17 cellular contexts compared by ENCODE assay signal in the genomic region with DNA sequence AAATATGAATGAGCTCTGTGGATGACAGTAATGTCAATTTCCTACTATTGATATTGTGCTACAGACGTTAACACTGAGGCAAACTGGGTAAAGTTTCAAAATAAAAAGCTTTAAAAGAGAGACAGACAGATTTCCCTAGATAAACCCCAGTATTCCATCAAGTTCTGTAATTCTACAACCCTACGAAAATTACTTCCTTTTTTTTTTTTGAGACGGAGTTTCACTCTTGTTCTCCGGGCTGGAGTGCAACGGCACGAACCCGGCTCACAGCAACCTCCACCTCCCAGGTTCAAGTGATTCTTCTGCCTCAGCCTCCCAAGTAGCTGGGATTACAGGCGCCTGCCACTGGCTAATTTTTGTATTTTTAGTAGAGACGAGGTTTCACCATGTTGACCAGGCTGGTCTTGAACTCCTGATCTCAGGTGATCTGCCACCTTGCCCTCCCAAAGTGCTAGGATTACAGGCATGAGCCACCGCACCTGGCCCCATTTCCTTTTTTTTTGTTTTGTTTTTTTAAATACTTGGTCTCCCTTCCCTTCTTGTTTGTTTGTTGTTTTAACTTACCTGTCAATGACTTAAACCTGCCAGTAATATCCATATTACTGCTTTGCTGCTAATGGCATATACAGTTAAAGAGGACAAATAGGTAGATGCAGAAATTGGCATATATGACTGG. TPM values are rescaled to one million over a fixed set of nuclear protein-coding genes. Genes with fewer than 3 reads are reported as not detected.
A peak's percentile ranks its signal among the peaks of the same experiment; 100 is the strongest.
DNase-seq lines count a peak whose midpoint lies in the region; ATAC-seq and TF ChIP-seq lines count a peak whose summit lies in the region.
"Had no signal": no experiment of that assay in that cellular context is flagged by ENCODE, and none has a peak within 500 bp of the region (broad histone marks: within the 10 kb centered on the region; RNA-seq: fewer than 3 reads in every experiment).

No MANE protein-coding gene starts in this region.

- H3K9me3 ChIP-seq in Caco-2 (no peaks in the 10 kb centered on the region), SU-DHL-6 (ENCODE audit: insufficient read depth, low read length) (no peaks in the 10 kb centered on the region), PC-9 (ENCODE audit: insufficient read depth, low read depth) (0 out of 2 replicates have a peak, but pooled peaks cover 6% of the 10 kb centered on the region)
- H3K9me3 ChIP-seq: body of pancreas, esophagus muscularis mucosa, SK-N-SH, testis had no signal

- intact Hi-C loops in Caco-2 (cut with micrococcal nuclease; ENCODE audit: unreplicated experiment), result no loop called here
- intact Hi-C loops in PC-9 (cut with micrococcal nuclease; ENCODE audit: unreplicated experiment), result no loop called here

- no peaks in the 10 kb centered on the region for H4K20me1 ChIP-seq in SU-DHL-6 (ENCODE audit: low read depth, low read length)
- no peaks in the 10 kb centered on the region for H4K20me1 ChIP-seq in PC-9 (ENCODE audit: insufficient read depth)

- H3K27ac ChIP-seq in SU-DHL-6 (ENCODE audit: low read depth, low read length), result peak overlapping the region; percentile 77
- no peak overlapping the region for H3K27ac ChIP-seq in PC-9
- H3K27ac ChIP-seq: body of pancreas, esophagus muscularis mucosa, testis had no signal

- no peaks in the 10 kb centered on the region for H3K9me2 ChIP-seq in SU-DHL-6 (replicated peaks; ENCODE audit: insufficient read depth, low read length)
- H3K9me2 ChIP-seq in PC-9 (ENCODE audit: insufficient read depth), result no peaks in the 10 kb centered on the region
- H3K9me2 ChIP-seq: SK-N-SH had no signal

- H3K4me2 ChIP-seq in SU-DHL-6 (ENCODE audit: low read depth, low read length, poor library complexity, severe bottlenecking) (peak overlapping the region; percentile 78), PC-9 (no peak overlapping the region)
- H3K4me2 ChIP-seq: SK-N-SH had no signal

- CTCF ChIA-PET in Caco-2 (lab: Charles Lee), result no interaction called here
- CTCF ChIA-PET in PC-9 (lab: Charles Lee), result no interaction called here

- H3K9ac ChIP-seq in SU-DHL-6 (ENCODE audit: low read length), result peak overlapping the region; percentile 29
- H3K9ac ChIP-seq: SK-N-SH had no signal

- POLR2A ChIA-PET in Caco-2 (lab: Charles Lee) (no interaction called here), PC-9 (lab: Charles Lee; ENCODE audit: unreplicated experiment) (no interaction called here)

- H3K27me3 Mint-ChIP-seq in Caco-2 (ENCODE audit: insufficient read depth, unreplicated experiment) (no peaks in the 10 kb centered on the region), nephron progenitor cell (ENCODE audit: low read depth, poor library complexity) (no peaks in the 10 kb centered on the region)
- H3K27me3 Mint-ChIP-seq in natural killer cell treated with Interleukin-12 subunit alpha and Interleukin-12 subunit beta and Interleukin-15 and Interleukin-18, amount 100 ng/mL, for 72 hours, result no peaks in the 10 kb centered on the region

- peaks cover 53% of the 10 kb centered on the region for H3F3A ChIP-seq in SU-DHL-6 (ENCODE audit: insufficient read depth)
- H3F3A ChIP-seq in PC-9 (ENCODE audit: insufficient read depth, low read depth), result peaks cover 9% of the 10 kb centered on the region

- ATAC-seq in HG02852 (IDR thresholded peaks at IDR 0.05; ENCODE audit: unreplicated experiment), result peak; percentile 48
- ATAC-seq in natural killer cell treated with Interleukin-12 subunit alpha and Interleukin-12 subunit beta and Interleukin-15 and Interleukin-18, amount 100 ng/mL, for 72 hours, result no peak
- no peak for ATAC-seq in GM21381 (IDR thresholded peaks at IDR 0.05; ENCODE audit: unreplicated experiment)
- ATAC-seq: body of pancreas; CD8-positive, alpha-beta T cell had no signal

- DNase-seq in Caco-2, result no peak
- no peak for DNase-seq in natural killer cell treated with Interleukin-12 subunit alpha and Interleukin-12 subunit beta and Interleukin-15 and Interleukin-18, amount 100 ng/mL, for 72 hours (ENCODE audit: low spot score)
- no peak for DNase-seq in nephron progenitor cell
- DNase-seq in PC-9, result no peak
- DNase-seq: activated gamma-delta T cell treated with Interleukin-2 at 50 U/mL for 16 hours; body of pancreas; CD8-positive, alpha-beta T cell; glutamatergic neuron; NCI-H1105; NK-92 treated with Interleukin-12 subunit alpha and Interleukin-12 subunit beta, amount 100 ng/mL, for 24 hours; retina; SK-N-SH; testis had no signal

- H3K79me2 ChIP-seq in SU-DHL-6 (ENCODE audit: insufficient read depth, low read length) (peaks cover 95% of the 10 kb centered on the region), PC-9 (ENCODE audit: low read depth) (no peaks in the 10 kb centered on the region)

- H3K4me1 Mint-ChIP-seq in Caco-2 (ENCODE audit: low read depth, unreplicated experiment) (peaks cover 18% of the 10 kb centered on the region), nephron progenitor cell (no peaks in the 10 kb centered on the region)
- H3K4me1 Mint-ChIP-seq in natural killer cell treated with Interleukin-12 subunit alpha and Interleukin-12 subunit beta and Interleukin-15 and Interleukin-18, amount 100 ng/mL, for 72 hours (ENCODE audit: low read depth in 2 of 2), result peaks cover 33 to 44% of the 10 kb centered on the region in 2 donors

- H2AFZ ChIP-seq in SU-DHL-6 (ENCODE audit: low read depth, low read length, severe bottlenecking) (no peak overlapping the region), PC-9 (no peak overlapping the region)

- H3K9me3 Mint-ChIP-seq in Caco-2 (ENCODE audit: unreplicated experiment), result no peaks in the 10 kb centered on the region
- H3K9me3 Mint-ChIP-seq in natural killer cell treated with Interleukin-12 subunit alpha and Interleukin-12 subunit beta and Interleukin-15 and Interleukin-18, amount 100 ng/mL, for 72 hours, result no peaks in the 10 kb centered on the region
- peaks cover 10% of the 10 kb centered on the region for H3K9me3 Mint-ChIP-seq in nephron progenitor cell
- H3K9me3 Mint-ChIP-seq: CD8-positive, alpha-beta T cell had no signal

- H3K36me3 ChIP-seq in Caco-2 (ENCODE audit: control insufficient read depth, insufficient read depth, low read length) (no peaks in the 10 kb centered on the region), SU-DHL-6 (ENCODE audit: low read length) (no peaks in the 10 kb centered on the region), PC-9 (ENCODE audit: low read depth) (no peaks in the 10 kb centered on the region)
- H3K36me3 ChIP-seq: esophagus muscularis mucosa had no signal

- H3K27me3 ChIP-seq in Caco-2 (replicated peaks; ENCODE audit: control insufficient read depth, insufficient read depth, low read length) (no peaks in the 10 kb centered on the region), SU-DHL-6 (ENCODE audit: low read length) (no peaks in the 10 kb centered on the region), PC-9 (ENCODE audit: insufficient read depth, low read depth) (no peaks in the 10 kb centered on the region)
- H3K27me3 ChIP-seq: body of pancreas, esophagus muscularis mucosa, testis had no signal

- H3K27ac Mint-ChIP-seq in Caco-2 (ENCODE audit: unreplicated experiment), result peak overlapping the region; percentile 29
- H3K27ac Mint-ChIP-seq in natural killer cell treated with Interleukin-12 subunit alpha and Interleukin-12 subunit beta and Interleukin-15 and Interleukin-18, amount 100 ng/mL, for 72 hours, result peak overlapping the region; percentile 7 to 47
- no peak overlapping the region for H3K27ac Mint-ChIP-seq in nephron progenitor cell

- no peak overlapping the region for H3K4me3 Mint-ChIP-seq in Caco-2 (ENCODE audit: unreplicated experiment)
- H3K4me3 Mint-ChIP-seq in natural killer cell treated with Interleukin-12 subunit alpha and Interleukin-12 subunit beta and Interleukin-15 and Interleukin-18, amount 100 ng/mL, for 72 hours, result peak overlapping the region; percentile 43
- H3K4me3 Mint-ChIP-seq in nephron progenitor cell, result no peak overlapping the region
- H3K4me3 Mint-ChIP-seq: CD8-positive, alpha-beta T cell had no signal

- no peaks in the 10 kb centered on the region for H3K36me3 Mint-ChIP-seq in Caco-2 (ENCODE audit: insufficient read depth, unreplicated experiment)
- H3K36me3 Mint-ChIP-seq in natural killer cell treated with Interleukin-12 subunit alpha and Interleukin-12 subunit beta and Interleukin-15 and Interleukin-18, amount 100 ng/mL, for 72 hours, result peaks cover 15% of the 10 kb centered on the region
- H3K36me3 Mint-ChIP-seq in nephron progenitor cell (ENCODE audit: low read depth), result peaks cover 17% of the 10 kb centered on the region

- TF ChIP-seq CTCF in Caco-2 (IDR thresholded peaks at IDR 0.05; ENCODE audit: insufficient read depth in 1 of 2, low read depth in 1 of 2, low read length in 1 of 2, severe bottlenecking in 1 of 2, unreplicated experiment in 1 of 2), result no peak
- no peak for TF ChIP-seq CTCF in SU-DHL-6 (IDR thresholded peaks at IDR 0.05; ENCODE audit: insufficient read depth, low read length, poor library complexity, severe bottlenecking)
- TF ChIP-seq CTCF in nephron progenitor cell (IDR thresholded peaks at IDR 0.05), result no peak
- TF ChIP-seq CTCF in PC-9 (conservative IDR thresholded peaks at IDR 0.05), result no peak

- H3K4me1 ChIP-seq in Caco-2, result peaks cover 8% of the 10 kb centered on the region
- peaks cover 21% of the 10 kb centered on the region; the same call in 1 of the 2 replicates for H3K4me1 ChIP-seq in PC-9 (replicated peaks; ENCODE audit: insufficient read depth)
- H3K4me1 ChIP-seq: testis had no signal

- no peak overlapping the region for H3K4me3 ChIP-seq in Caco-2 (ENCODE audit: low read depth, low read length)
- peak overlapping the region; percentile 17 for H3K4me3 ChIP-seq in SU-DHL-6 (ENCODE audit: insufficient read depth, low read length, poor library complexity, severe bottlenecking)
- H3K4me3 ChIP-seq in PC-9, result no peak overlapping the region
- H3K4me3 ChIP-seq: body of pancreas, esophagus muscularis mucosa, testis had no signal

- BruUV-seq in Caco-2 (replicated peaks; lab: Mats Ljungman, UMichigan), result no TSS peak
- no TSS peak for BruUV-seq in PC-9 (replicated peaks; lab: Mats Ljungman, UMichigan)

RNA-seq across cellular contexts. Expression of a gene that starts 57.2 kb away (rescaled TPM):
- total RNA-seq in Caco-2 (2022) (29.6 and 34.3 TPM in 2 replicates), PC-9 (2021) (29.8 and 44.0 TPM in 2 replicates)
- total RNA-seq in natural killer cell treated with Interleukin-12 subunit alpha and Interleukin-12 subunit beta and Interleukin-15 and Interleukin-18, amount 100 ng/mL, for 72 hours, result 10 to 100 TPM; 70.8 to 78.3 TPM
